In genomic region chr5:140561753-140562523, GRCh38 we compare ENCODE assay signal across 28 cellular contexts. TPM values are rescaled to one million over a fixed set of nuclear protein-coding genes. Genes with fewer than 3 reads are reported as not detected.
DNase-seq lines count a peak whose midpoint lies in the region; ATAC-seq, FAIRE-seq and TF ChIP-seq lines count a peak whose summit lies in the region.
"Had no signal": no experiment of that assay in that cellular context is flagged by ENCODE, and none has a peak within 500 bp of the region (broad histone marks: within the 10 kb centered on the region; RNA-seq: fewer than 3 reads in every experiment).

No MANE protein-coding gene starts in this region.

- no peaks in the 10 kb centered on the region for H3K9me3 ChIP-seq in CD4-positive, CD25-positive, alpha-beta regulatory T cell (ENCODE audit: control insufficient read depth in 2 of 2, low read length in 2 of 2)
- H3K9me3 ChIP-seq in DND-41 (ENCODE audit: insufficient read depth, low read length, severe bottlenecking) (no peaks in the 10 kb centered on the region), A673 (ENCODE audit: low read depth, low read length, poor library complexity, severe bottlenecking) (no peaks in the 10 kb centered on the region)
- H3K9me3 ChIP-seq: BE2C, left ventricle myocardium inferior, Peyer's patch, thoracic aorta had no signal

- H3K79me2 ChIP-seq in DND-41 (ENCODE audit: insufficient read depth, low read length), result peaks cover 40% of the 10 kb centered on the region

- H3K36me3 Mint-ChIP-seq in CD4-positive, CD25-positive, alpha-beta regulatory T cell, result peaks cover 13% of the 10 kb centered on the region
- peaks cover 31% of the 10 kb centered on the region for H3K36me3 Mint-ChIP-seq in endothelial cell (ENCODE audit: low read depth, unreplicated experiment)

- intact Hi-C loops in posterior vena cava (cut with DNase I), result loop anchor here (5.0 to 10.0 kb wide), 2 partner anchors 73 to 75 kb away; partner anchors contain the start of genes TMCO6 (in 2 of the 2) and CD14 (in 1 of the 2)
- intact Hi-C loops in A673 (cut with micrococcal nuclease; ENCODE audit: unreplicated experiment), result loop anchor here (5.0 kb wide), 1 partner anchor 75 kb away; the partner anchor contains the start of gene TMCO6

- peaks cover 22% of the 10 kb centered on the region for H3K36me3 ChIP-seq in CD4-positive, CD25-positive, alpha-beta regulatory T cell (ENCODE audit: control insufficient read depth, insufficient read depth, low read length)
- H3K36me3 ChIP-seq in DND-41 (ENCODE audit: insufficient read depth, low read length) (peaks cover 47% of the 10 kb centered on the region), A673 (ENCODE audit: insufficient read depth, low read length, poor library complexity, severe bottlenecking) (peaks cover 8% of the 10 kb centered on the region)

- H3K4me3 Mint-ChIP-seq in CD4-positive, CD25-positive, alpha-beta regulatory T cell, result peak overlapping the region in 3 of 4 donors; percentile 80 to 99 (median 86)
- H3K4me3 Mint-ChIP-seq in endothelial cell (ENCODE audit: unreplicated experiment), result peak overlapping the region; percentile 87

- no TSS peak for BruUV-seq in A673 (replicated peaks; lab: Mats Ljungman, UMichigan)

- POLR2A ChIA-PET in A673 (lab: Charles Lee; ENCODE audit: low non-redundant PET), result no interaction called here

- CTCF ChIA-PET in A673 (lab: Charles Lee), result no interaction called here

- H3K4me3 ChIP-seq in CD4-positive, CD25-positive, alpha-beta regulatory T cell (ENCODE audit: low read depth, low read length), result no peak overlapping the region
- H3K4me3 ChIP-seq in DND-41 (ENCODE audit: low read depth in 1 of 2, low read length in 2 of 2) (no peak overlapping the region), A673 (ENCODE audit: low read depth, low read length, poor library complexity, severe bottlenecking) (no peak overlapping the region)
- H3K4me3 ChIP-seq: GM23338, left ventricle myocardium inferior, Peyer's patch, thoracic aorta had no signal

- no peak overlapping the region for H3K27ac ChIP-seq in CD4-positive, CD25-positive, alpha-beta regulatory T cell (ENCODE audit: insufficient read depth, low read length, poor library complexity, severe bottlenecking)
- H3K27ac ChIP-seq in DND-41 (ENCODE audit: low read length) (no peak overlapping the region), A673 (ENCODE audit: low read depth, low read length, poor library complexity, severe bottlenecking) (no peak overlapping the region)
- H3K27ac ChIP-seq: left ventricle myocardium inferior, Peyer's patch, thoracic aorta had no signal

- no peak for FAIRE-seq in D721Med (lab: Jason Lieb, UNC)
- FAIRE-seq: islet of Langerhans, urothelium cell line had no signal

- H3K27me3 Mint-ChIP-seq in CD4-positive, CD25-positive, alpha-beta regulatory T cell, result no peaks in the 10 kb centered on the region
- H3K27me3 Mint-ChIP-seq in endothelial cell (ENCODE audit: unreplicated experiment), result peaks cover 42% of the 10 kb centered on the region
- H3K27me3 Mint-ChIP-seq: activated CD4-positive, alpha-beta T cell treated with anti-CD3 and anti-CD28 coated beads for 36 hours; naive B cell; stimulated activated naive CD8-positive, alpha-beta T cell treated with anti-CD3 and anti-CD28 coated beads, Interleukin-15, amount 100 ng/mL, for 72 hours had no signal

- H3K4me2 ChIP-seq in DND-41 (ENCODE audit: insufficient read depth, low read length), result peak overlapping the region; percentile 33
- H3K4me2 ChIP-seq: GM23338 had no signal

- TF ChIP-seq CTCF in DND-41 (IDR thresholded peaks at IDR 0.05; ENCODE audit: borderline replicate concordance, extremely low read depth, low read length, poor library complexity, severe bottlenecking) (no peak), endothelial cell (IDR thresholded peaks at IDR 0.05; ENCODE audit: unreplicated experiment) (no peak), A673 (conservative IDR thresholded peaks at IDR 0.05; ENCODE audit: low read depth, low read length) (no peak), D721Med (IDR thresholded peaks at IDR 0.05; ENCODE audit: insufficient read depth, missing control alignments) (no peak)

- H3K4me1 ChIP-seq in CD4-positive, CD25-positive, alpha-beta regulatory T cell (ENCODE audit: control insufficient read depth, insufficient read depth, low read length, poor library complexity, severe bottlenecking), result peaks cover 29% of the 10 kb centered on the region
- H3K4me1 ChIP-seq in DND-41 (ENCODE audit: insufficient read depth, low read length), result peaks cover 54% of the 10 kb centered on the region
- peaks cover 20% of the 10 kb centered on the region for H3K4me1 ChIP-seq in A673 (ENCODE audit: insufficient read depth, low read length, poor library complexity, severe bottlenecking)

- H3K9me3 Mint-ChIP-seq in CD4-positive, CD25-positive, alpha-beta regulatory T cell, result no peaks in the 10 kb centered on the region
- H3K9me3 Mint-ChIP-seq in endothelial cell (ENCODE audit: unreplicated experiment), result no peaks in the 10 kb centered on the region
- H3K9me3 Mint-ChIP-seq: GM23338; stimulated activated naive CD8-positive, alpha-beta T cell treated with anti-CD3 and anti-CD28 coated beads, Interleukin-15, amount 100 ng/mL, for 72 hours had no signal

- H3K9ac ChIP-seq in DND-41 (ENCODE audit: low read depth, low read length), result no peak overlapping the region

- DNase-seq in CD4-positive, CD25-positive, alpha-beta regulatory T cell, result no peak
- DNase-seq in DND-41 (no peak), endothelial cell (ENCODE audit: low spot score) (no peak), posterior vena cava (ENCODE audit: low spot score) (peak; percentile 52), A673 (ENCODE audit: low spot score) (no peak), D721Med (ENCODE audit: insufficient read length, low spot score) (no peak)
- DNase-seq: ACHN; activated CD4-positive, alpha-beta T cell treated with anti-CD3 and anti-CD28 coated beads for 36 hours; activated CD8-positive, alpha-beta memory T cell treated with anti-CD3 and anti-CD28 coated beads for 24 hours; activated gamma-delta T cell treated with Interleukin-2 at 50 U/mL for 16 hours; activated T-cell treated with anti-CD3 and anti-CD28 coated beads, Interleukin-2, amount 50 U/mL, for 1 hour; BE2C; central memory CD4-positive, alpha-beta T cell; left ventricle myocardium inferior; midbrain; naive B cell; NCI-H2107; NCI-H774; retina; SHP77 treated with DMSO at 0.1 percent for 48 hours; stimulated activated CD8-positive, alpha-beta memory T cell treated with anti-CD3 and anti-CD28 coated beads, Interleukin-4, amount 100 ng/mL, for 48 hours; stimulated activated naive CD8-positive, alpha-beta T cell treated with anti-CD3 and anti-CD28 coated beads, Interleukin-15, amount 100 ng/mL, for 72 hours had no signal

- H3K27ac Mint-ChIP-seq in CD4-positive, CD25-positive, alpha-beta regulatory T cell, result peak overlapping the region; percentile 20 to 99 (median 98)
- H3K27ac Mint-ChIP-seq in endothelial cell (ENCODE audit: unreplicated experiment), result no peak overlapping the region
- H3K27ac Mint-ChIP-seq: GM23338 had no signal

- peaks cover 4 to 66% (median 33%) of the 10 kb centered on the region in 4 donors for H3K4me1 Mint-ChIP-seq in CD4-positive, CD25-positive, alpha-beta regulatory T cell
- H3K4me1 Mint-ChIP-seq in endothelial cell (ENCODE audit: unreplicated experiment), result peaks cover 28% of the 10 kb centered on the region

- no peak overlapping the region for H2AFZ ChIP-seq in DND-41 (ENCODE audit: low read depth, low read length)
- H2AFZ ChIP-seq: GM23338 had no signal

- H3K27me3 ChIP-seq in CD4-positive, CD25-positive, alpha-beta regulatory T cell (ENCODE audit: control insufficient read depth, insufficient read depth, low read length), result no peaks in the 10 kb centered on the region
- H3K27me3 ChIP-seq in DND-41 (ENCODE audit: insufficient read depth, low read length, poor library complexity) (no peaks in the 10 kb centered on the region), A673 (replicated peaks; ENCODE audit: insufficient read depth, low read depth, low read length, poor library complexity) (no peaks in the 10 kb centered on the region)
- H3K27me3 ChIP-seq: BE2C, Peyer's patch had no signal

- no peaks in the 10 kb centered on the region for H4K20me1 ChIP-seq in DND-41 (ENCODE audit: insufficient read depth, low read length)

- no peak for ATAC-seq in CD4-positive, CD25-positive, alpha-beta regulatory T cell (ENCODE audit: low read depth in 2 of 2)
- ATAC-seq in DND-41 (ENCODE audit: insufficient read depth, low read depth), result no peak
- ATAC-seq in HG03097 (IDR thresholded peaks at IDR 0.05; ENCODE audit: low FRiP score, unreplicated experiment), result no peak
- ATAC-seq: activated CD4-positive, alpha-beta T cell treated with anti-CD3 and anti-CD28 coated beads for 36 hours; GM23338; stimulated activated naive CD8-positive, alpha-beta T cell treated with anti-CD3 and anti-CD28 coated beads, Interleukin-15, amount 100 ng/mL, for 72 hours had no signal

RNA-seq across cellular contexts. Expression of gene APBB3, which starts 2.5 kb away (rescaled TPM):
- total RNA-seq in CD4-positive, CD25-positive, alpha-beta regulatory T cell, result 50.8 TPM
- 1 to 10 TPM; 3.4 to 5.2 (median 4.0) TPM for polyA plus RNA-seq in CD4-positive, CD25-positive, alpha-beta regulatory T cell
- total RNA-seq in endothelial cell (ENCODE audit: unreplicated experiment) (24.6 TPM), posterior vena cava (10 to 100 TPM; 12.5 to 19.7 TPM), A673 (2021) (27.8 and 30.2 TPM in 2 replicates)

RNA-seq across cellular contexts. Expression of gene SLC35A4, which starts 2.7 kb away (rescaled TPM):
- total RNA-seq in CD4-positive, CD25-positive, alpha-beta regulatory T cell, result 35.0 TPM
- 10 to 100 TPM; 69.3 to 89.5 (median 78.0) TPM for polyA plus RNA-seq in CD4-positive, CD25-positive, alpha-beta regulatory T cell
- total RNA-seq in endothelial cell (ENCODE audit: unreplicated experiment) (91.2 TPM), posterior vena cava (10 to 100 TPM; 43.9 to 55.0 TPM), A673 (2021) (99.6 and 101 TPM in 2 replicates)

RNA-seq across cellular contexts. Expression of gene SRA1, which starts 4.7 kb away (rescaled TPM):
- 38.9 TPM for total RNA-seq in CD4-positive, CD25-positive, alpha-beta regulatory T cell
- 10 to 100 TPM; 36.6 to 44.3 (median 38.4) TPM for polyA plus RNA-seq in CD4-positive, CD25-positive, alpha-beta regulatory T cell
- total RNA-seq in endothelial cell (ENCODE audit: unreplicated experiment), result 17.1 TPM
- total RNA-seq in posterior vena cava, result 10 to 100 TPM; 27.9 to 28.0 TPM
- 55.1 and 62.3 TPM in 2 replicates for total RNA-seq in A673 (2021)

RNA-seq across cellular contexts. Expression of gene EIF4EBP3, which starts 14.5 kb away (rescaled TPM):
- 11.8 TPM for total RNA-seq in CD4-positive, CD25-positive, alpha-beta regulatory T cell
- polyA plus RNA-seq in CD4-positive, CD25-positive, alpha-beta regulatory T cell, result 10 to 100 TPM; 28.4 to 44.7 (median 40.5) TPM
- 16.4 TPM for total RNA-seq in endothelial cell (ENCODE audit: unreplicated experiment)
- total RNA-seq in posterior vena cava, result 10 to 100 TPM in 1 of 2 donors, 1 to 10 TPM in 1; 8.5 to 11.0 TPM
- total RNA-seq in A673 (2021), result 5.6 and 7.6 TPM in 2 replicates
